ENCODE assay signal across 29 cellular contexts in genomic region chr11:100095809-100096208, GRCh38.
"Had no signal": no experiment of that assay in that cellular context is flagged by ENCODE, and none has a peak within 500 bp of the region (broad histone marks: within the 10 kb centered on the region; RNA-seq: fewer than 3 reads in every experiment).

No MANE protein-coding gene starts in this region.

- H3K4me3 ChIP-seq: body of pancreas, breast epithelium, colonic mucosa had no signal

- H3K27me3 ChIP-seq: body of pancreas, brain microvascular endothelial cell, breast epithelium, colonic mucosa had no signal

- H3K4me1 ChIP-seq: breast epithelium, colonic mucosa had no signal

- DNase-seq: activated B cell treated with CpG ODN at 0.5 μM for 24 hours; activated CD4-positive, alpha-beta memory T cell treated with anti-CD3 and anti-CD28 coated beads, Interleukin-2, amount 10 ng/mL, durations not matched to agents 7 days and 5 days; activated CD4-positive, alpha-beta T cell treated with anti-CD3 and anti-CD28 coated beads for 4 hours; activated CD4-positive, alpha-beta T cell treated with anti-CD3 and anti-CD28 coated beads, Interleukin-2, amount 10 ng/mL, durations not matched to agents 7 days and 5 days; activated CD4-positive, alpha-beta T cell treated with anti-CD3 and anti-CD28 coated beads, Interleukin-2, amount 50 U/mL, for 48 hours; activated CD4-positive, CD25-positive, alpha-beta regulatory T cell treated with anti-CD3 and anti-CD28 coated beads, Interleukin-2, amount 50 U/mL, for 72 hours; activated CD8-positive, alpha-beta memory T cell treated with anti-CD3 and anti-CD28 coated beads for 24 hours; activated CD8-positive, alpha-beta memory T cell treated with anti-CD3 and anti-CD28 coated beads, Interleukin-2, amount 10 ng/mL, durations not matched to agents 7 days and 5 days; activated CD8-positive, alpha-beta memory T cell treated with anti-CD3 and anti-CD28 coated beads, Interleukin-2, amount 50 U/mL, for 48 hours; activated CD8-positive, alpha-beta T cell treated with anti-CD3 and anti-CD28 coated beads, Interleukin-2, amount 10 ng/mL, durations not matched to agents 7 days and 5 days; activated effector memory CD4-positive, alpha-beta T cell treated with Interleukin-2 at 50 U/mL for 16 hours; activated gamma-delta T cell; activated naive CD4-positive, alpha-beta T cell treated with anti-CD3 and anti-CD28 coated beads, Interleukin-2, amount 10 ng/mL, durations not matched to agents 7 days and 5 days; activated naive CD4-positive, alpha-beta T cell treated with Interleukin-2 at 50 U/mL for 16 hours; activated naive CD8-positive, alpha-beta T cell treated with anti-CD3 and anti-CD28 coated beads, Interleukin-2, amount 10 ng/mL, durations not matched to agents 7 days and 5 days; activated naive CD8-positive, alpha-beta T cell treated with anti-CD3 and anti-CD28 coated beads, Interleukin-2, amount 50 U/mL, for 24 hours; activated T-cell treated with anti-CD3 and anti-CD28 coated beads, Interleukin-2, amount 50 U/mL, for 24 hours; activated T-cell treated with anti-CD3 and anti-CD28 coated beads, Interleukin-2, amount 50 U/mL, for 48 hours; amniotic stem cell; aorta; brain microvascular endothelial cell; caudate nucleus; cerebellar nuclear complex; colonic mucosa; T-helper 2 cell; T-helper 9 cell had no signal

- H3K36me3 ChIP-seq: brain microvascular endothelial cell, breast epithelium, colonic mucosa had no signal

- ATAC-seq: activated CD8-positive, alpha-beta memory T cell treated with anti-CD3 and anti-CD28 coated beads, Interleukin-2, amount 10 ng/mL, durations not matched to agents 7 days and 5 days; activated CD8-positive, alpha-beta T cell treated with anti-CD3 and anti-CD28 coated beads, Interleukin-2, amount 10 ng/mL, durations not matched to agents 7 days and 5 days; activated naive CD8-positive, alpha-beta T cell treated with anti-CD3 and anti-CD28 coated beads, Interleukin-2, amount 50 U/mL, for 24 hours; body of pancreas had no signal

- H3K9me3 ChIP-seq: body of pancreas, breast epithelium, colonic mucosa had no signal

- H3K27ac ChIP-seq: brain microvascular endothelial cell, breast epithelium, colonic mucosa, VCaP had no signal
